ENCODE assay signal across 17 cellular contexts in genomic region chr20:63094767-63095499, GRCh38.
DNase-seq lines count a peak whose midpoint lies in the region; ATAC-seq and TF ChIP-seq lines count a peak whose summit lies in the region.
"Had no signal": no experiment of that assay in that cellular context is flagged by ENCODE, and none has a peak within 500 bp of the region (broad histone marks: within the 10 kb centered on the region; RNA-seq: fewer than 3 reads in every experiment).

No MANE protein-coding gene starts in this region.

- intact Hi-C loops in CD14-positive monocyte (cut with micrococcal nuclease), result no loop called here
- intact Hi-C loops in dorsolateral prefrontal cortex (cut with DNase I), result no loop called here
- intact Hi-C loops in vagina (cut with DNase I), result no loop called here

- peaks cover 2% of the 10 kb centered on the region for H3K4me1 Mint-ChIP-seq in activated T-cell treated with anti-CD3 and anti-CD28 coated beads, Interleukin-2, amount 50 U/mL, for 24 hours (ENCODE audit: low read depth)
- no peaks in the 10 kb centered on the region for H3K4me1 Mint-ChIP-seq in activated T-cell treated with anti-CD3 and anti-CD28 coated beads, Interleukin-2, amount 50 U/mL, for 4 hours (ENCODE audit: low read depth)
- H3K4me1 Mint-ChIP-seq in CD14-positive monocyte, result no peaks in the 10 kb centered on the region
- no peaks in the 10 kb centered on the region for H3K4me1 Mint-ChIP-seq in osteocyte (ENCODE audit: unreplicated experiment)
- H3K4me1 Mint-ChIP-seq: activated CD4-positive, alpha-beta T cell treated with anti-CD3 and anti-CD28 coated beads for 36 hours had no signal

- peak; percentile 21 for DNase-seq in activated T-cell treated with anti-CD3 and anti-CD28 coated beads, Interleukin-2, amount 50 U/mL, for 24 hours
- no peak for DNase-seq in activated T-cell treated with anti-CD3 and anti-CD28 coated beads, Interleukin-2, amount 50 U/mL, for 4 hours
- peak; percentile 27 for DNase-seq in CD14-positive monocyte (ENCODE audit: low spot score)
- DNase-seq in dorsolateral prefrontal cortex, result peak in 6 of 10 donors; percentile 17 to 36 (median 22)
- DNase-seq in osteocyte (ENCODE audit: extremely low spot score, unreplicated experiment), result peak; percentile 76
- no peak for DNase-seq in vagina (ENCODE audit: extremely low spot score in 2 of 2)
- DNase-seq: activated naive CD4-positive, alpha-beta T cell treated with Interleukin-2 at 50 U/mL for 16 hours; effector memory CD4-positive, alpha-beta T cell; HFFc6; NCI-H1092 treated with DMSO at 0.1 percent for 48 hours; NCI-H2081 treated with DMSO at 0.1 percent for 48 hours had no signal

- H3K27me3 ChIP-seq in dorsolateral prefrontal cortex (peaks cover 0 to 58% (median 8%) of the 10 kb centered on the region in 45 donors), vagina (no peaks in the 10 kb centered on the region)

- H3K9me3 Mint-ChIP-seq in activated T-cell treated with anti-CD3 and anti-CD28 coated beads, Interleukin-2, amount 50 U/mL, for 24 hours, result no peaks in the 10 kb centered on the region
- no peaks in the 10 kb centered on the region for H3K9me3 Mint-ChIP-seq in activated T-cell treated with anti-CD3 and anti-CD28 coated beads, Interleukin-2, amount 50 U/mL, for 4 hours
- H3K9me3 Mint-ChIP-seq in CD14-positive monocyte, result no peaks in the 10 kb centered on the region
- H3K9me3 Mint-ChIP-seq in osteocyte (ENCODE audit: unreplicated experiment), result no peaks in the 10 kb centered on the region
- H3K9me3 Mint-ChIP-seq: HFFc6 had no signal

- H3K9me3 ChIP-seq in vagina, result no peaks in the 10 kb centered on the region
- H3K9me3 ChIP-seq: A549, esophagus muscularis mucosa, gastroesophageal sphincter had no signal

- no peak overlapping the region for H3K4me3 Mint-ChIP-seq in activated T-cell treated with anti-CD3 and anti-CD28 coated beads, Interleukin-2, amount 50 U/mL, for 24 hours
- no peak overlapping the region for H3K4me3 Mint-ChIP-seq in activated T-cell treated with anti-CD3 and anti-CD28 coated beads, Interleukin-2, amount 50 U/mL, for 4 hours
- H3K4me3 Mint-ChIP-seq in CD14-positive monocyte (no peak overlapping the region), osteocyte (ENCODE audit: unreplicated experiment) (no peak overlapping the region)
- H3K4me3 Mint-ChIP-seq: activated CD4-positive, alpha-beta T cell treated with anti-CD3 and anti-CD28 coated beads for 36 hours; HFFc6 had no signal

- H3K27ac Mint-ChIP-seq in activated T-cell treated with anti-CD3 and anti-CD28 coated beads, Interleukin-2, amount 50 U/mL, for 24 hours, result no peak overlapping the region
- H3K27ac Mint-ChIP-seq in CD14-positive monocyte, result no peak overlapping the region
- no peak overlapping the region for H3K27ac Mint-ChIP-seq in osteocyte (ENCODE audit: unreplicated experiment)
- H3K27ac Mint-ChIP-seq: activated CD4-positive, alpha-beta T cell treated with anti-CD3 and anti-CD28 coated beads for 36 hours; HFFc6 had no signal

- ATAC-seq in activated T-cell treated with anti-CD3 and anti-CD28 coated beads, Interleukin-2, amount 50 U/mL, for 4 hours, result no peak
- ATAC-seq in GM18867 (IDR thresholded peaks at IDR 0.05; ENCODE audit: unreplicated experiment), result no peak
- no peak for ATAC-seq in HG03354 (IDR thresholded peaks at IDR 0.05; ENCODE audit: poor library complexity, severe bottlenecking, unreplicated experiment)
- ATAC-seq: A549; activated CD4-positive, alpha-beta T cell treated with anti-CD3 and anti-CD28 coated beads for 36 hours; gastroesophageal sphincter had no signal

- no peak for TF ChIP-seq POLR2A in vagina (IDR thresholded peaks at IDR 0.05)

- H3K4me3 ChIP-seq in dorsolateral prefrontal cortex, result no peak overlapping the region
- H3K4me3 ChIP-seq in vagina, result no peak overlapping the region
- H3K4me3 ChIP-seq: A549, esophagus muscularis mucosa, gastroesophageal sphincter had no signal

- H3K36me3 ChIP-seq in vagina, result no peaks in the 10 kb centered on the region
- H3K36me3 ChIP-seq: esophagus muscularis mucosa, gastroesophageal sphincter had no signal

- TF ChIP-seq CTCF in CD14-positive monocyte (IDR thresholded peaks at IDR 0.05) (no peak), dorsolateral prefrontal cortex (IDR thresholded peaks at IDR 0.05 in 54 of 56, conservative IDR thresholded peaks at IDR 0.05 in 2 of 56; ENCODE audit: low read depth in 1 of 56, partially characterized antibody in 56 of 56) (no peak), osteocyte (IDR thresholded peaks at IDR 0.05) (no peak), vagina (IDR thresholded peaks at IDR 0.05) (no peak)

- H3K4me1 ChIP-seq in vagina, result no peaks in the 10 kb centered on the region
- H3K4me1 ChIP-seq: A549, esophagus muscularis mucosa, gastroesophageal sphincter had no signal

- peaks cover 17% of the 10 kb centered on the region for H3K27me3 Mint-ChIP-seq in activated T-cell treated with anti-CD3 and anti-CD28 coated beads, Interleukin-2, amount 50 U/mL, for 24 hours
- H3K27me3 Mint-ChIP-seq in activated T-cell treated with anti-CD3 and anti-CD28 coated beads, Interleukin-2, amount 50 U/mL, for 4 hours (ENCODE audit: low read depth), result peaks cover 19% of the 10 kb centered on the region
- H3K27me3 Mint-ChIP-seq in CD14-positive monocyte (ENCODE audit: low read depth in 3 of 3) (peaks cover 2 to 7% (median 4%) of the 10 kb centered on the region in 3 donors), osteocyte (ENCODE audit: unreplicated experiment) (peaks cover 7% of the 10 kb centered on the region)

- no peaks in the 10 kb centered on the region for H3K36me3 Mint-ChIP-seq in activated T-cell treated with anti-CD3 and anti-CD28 coated beads, Interleukin-2, amount 50 U/mL, for 24 hours (ENCODE audit: low read depth)
- H3K36me3 Mint-ChIP-seq in activated T-cell treated with anti-CD3 and anti-CD28 coated beads, Interleukin-2, amount 50 U/mL, for 4 hours (ENCODE audit: insufficient read depth), result no peaks in the 10 kb centered on the region
- H3K36me3 Mint-ChIP-seq in CD14-positive monocyte (no peaks in the 10 kb centered on the region), osteocyte (ENCODE audit: unreplicated experiment) (no peaks in the 10 kb centered on the region)

- H3K27ac ChIP-seq in dorsolateral prefrontal cortex (no peak overlapping the region), vagina (no peak overlapping the region)
- H3K27ac ChIP-seq: A549, esophagus muscularis mucosa, gastroesophageal sphincter had no signal

Comparison
In these comparisons a context has a peak if more than half of its experiments do, and no peak if none do; other contexts are left out.
1. DNase-seq: peak in activated T-cell treated with anti-CD3 and anti-CD28 coated beads, Interleukin-2, amount 50 U/mL, for 24 hours (single experiment), CD14-positive monocyte (single experiment), dorsolateral prefrontal cortex (6 of 10) and osteocyte (single experiment); none in activated T-cell treated with anti-CD3 and anti-CD28 coated beads, Interleukin-2, amount 50 U/mL, for 4 hours (single experiment) and vagina (0 of 2).